Comparison of ENCODE assay signal across 16 cellular contexts in the genomic region with DNA sequence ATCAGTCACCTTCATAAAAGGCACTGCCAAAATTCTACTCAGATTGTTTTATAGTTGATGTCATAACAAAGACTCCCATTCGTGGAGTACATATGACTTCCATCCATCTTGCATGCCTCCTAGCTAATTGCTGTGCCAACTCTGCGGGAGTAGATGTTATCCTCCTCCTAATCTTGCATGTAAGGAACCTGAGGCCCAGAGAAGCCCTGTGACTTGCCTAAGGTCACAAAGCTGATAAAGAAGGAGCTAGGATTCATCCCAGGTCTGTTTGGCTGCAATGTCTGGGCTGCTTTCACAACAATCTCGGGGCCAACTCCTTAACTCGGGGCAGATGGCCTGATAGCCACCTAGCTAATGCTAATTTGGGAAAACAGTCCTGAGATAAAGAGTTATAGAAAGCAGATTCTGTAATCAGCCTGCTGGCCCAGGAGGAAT.
"Had no signal": no experiment of that assay in that cellular context is flagged by ENCODE, and none has a peak within 500 bp of the region (broad histone marks: within the 10 kb centered on the region; RNA-seq: fewer than 3 reads in every experiment).

No MANE protein-coding gene starts in this region.

- H3K9me3 ChIP-seq: adrenal gland, heart right ventricle, tibial artery had no signal

- ATAC-seq: activated T-helper 17 cell treated with anti-CD3 and anti-CD28 coated beads, Interleukin-2, amount 50 U/mL, for 72 hours; foreskin keratinocyte; heart right ventricle; left lobe of liver; natural killer cell treated with Interleukin-12 subunit alpha and Interleukin-12 subunit beta and Interleukin-15 and Interleukin-18, amount 100 ng/mL, for 72 hours had no signal

- DNase-seq: activated CD4-positive, alpha-beta T cell treated with anti-CD3 and anti-CD28 coated beads, Interleukin-2, amount 50 U/mL, for 1 hour; activated naive CD4-positive, alpha-beta T cell treated with anti-CD3 and anti-CD28 coated beads for 36 hours; activated T-cell treated with anti-CD3 and anti-CD28 coated beads for 4 hours; cerebellar nuclear complex; dermis blood vessel endothelial cell; foreskin keratinocyte; heart right ventricle; mammary epithelial cell; occipital lobe; small intestine; T-helper 2 cell; tibial artery had no signal

- H3K27ac ChIP-seq: adrenal gland, foreskin keratinocyte, heart right ventricle, tibial artery had no signal

- H3K4me3 ChIP-seq: adrenal gland, heart right ventricle, tibial artery had no signal

- H3K27me3 ChIP-seq: adrenal gland, heart right ventricle, tibial artery had no signal

- H3K36me3 ChIP-seq: adrenal gland, heart right ventricle, tibial artery had no signal

- H3K4me1 ChIP-seq: foreskin keratinocyte had no signal
